In the genomic region with DNA sequence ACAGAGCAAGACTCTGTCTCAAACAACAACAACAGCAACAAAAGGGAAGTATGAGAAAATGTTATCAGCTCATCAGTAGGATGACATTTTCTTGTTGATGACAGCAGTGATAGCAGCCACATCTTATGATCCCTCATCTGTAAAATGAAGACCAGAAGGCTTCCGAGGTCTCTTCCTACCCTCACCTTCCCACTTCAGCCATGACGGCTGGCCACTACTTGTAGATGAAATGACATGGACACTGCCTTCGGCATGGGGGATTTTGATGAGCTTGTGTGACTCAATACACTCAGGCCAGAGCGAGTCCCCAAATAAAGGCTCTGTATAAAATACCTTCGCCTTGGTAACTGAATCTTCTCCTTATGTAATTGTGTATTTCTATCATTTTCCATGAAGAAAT, we compare ENCODE assay signal across 16 cellular contexts. TPM values are rescaled to one million over a fixed set of nuclear protein-coding genes. Genes with fewer than 3 reads are reported as not detected.
A peak's percentile ranks its signal among the peaks of the same experiment; 100 is the strongest.
DNase-seq lines count a peak whose midpoint lies in the region; TF ChIP-seq lines count a peak whose summit lies in the region.
"Had no signal": no experiment of that assay in that cellular context is flagged by ENCODE, and none has a peak within 500 bp of the region (broad histone marks: within the 10 kb centered on the region; RNA-seq: fewer than 3 reads in every experiment).

No MANE protein-coding gene starts in this region.

- no peaks in the 10 kb centered on the region for H3K79me2 ChIP-seq in parathyroid adenoma

- H3K27ac ChIP-seq in parathyroid adenoma, result peak overlapping the region; percentile 95
- peak overlapping the region; percentile 15 for H3K27ac ChIP-seq in subcutaneous abdominal adipose tissue (ENCODE audit: low read depth, low read length)
- H3K27ac ChIP-seq: GM23248 had no signal

- H3K27me3 ChIP-seq in parathyroid adenoma (ENCODE audit: control insufficient read depth, insufficient read depth, low read length) (no peaks in the 10 kb centered on the region), subcutaneous abdominal adipose tissue (ENCODE audit: control insufficient read depth in 5 of 5, insufficient read depth in 4 of 5, low read length in 5 of 5) (no peaks in the 10 kb centered on the region), Caco-2 (replicated peaks; ENCODE audit: control insufficient read depth, insufficient read depth, low read length) (no peaks in the 10 kb centered on the region)
- H3K27me3 ChIP-seq: BE2C had no signal

- H3K4me1 Mint-ChIP-seq in activated naive CD4-positive, alpha-beta T cell treated with anti-CD3 and anti-CD28 coated beads, Interleukin-2, amount 50 U/mL, for 24 hours, result no peaks in the 10 kb centered on the region
- no peaks in the 10 kb centered on the region for H3K4me1 Mint-ChIP-seq in activated naive CD4-positive, alpha-beta T cell treated with anti-CD3 and anti-CD28 coated beads for 36 hours (ENCODE audit: low read depth)
- H3K4me1 Mint-ChIP-seq in Caco-2 (ENCODE audit: low read depth, unreplicated experiment), result no peaks in the 10 kb centered on the region
- H3K4me1 Mint-ChIP-seq: CD4-positive, CD25-positive, alpha-beta regulatory T cell; CD8-positive, alpha-beta memory T cell had no signal

- intact Hi-C loops in activated naive CD4-positive, alpha-beta T cell treated with anti-CD3 and anti-CD28 coated beads for 36 hours (cut with micrococcal nuclease), result no loop called here
- intact Hi-C loops in Caco-2 (cut with micrococcal nuclease; ENCODE audit: unreplicated experiment), result no loop called here

- no peaks in the 10 kb centered on the region for H3K9me3 ChIP-seq in parathyroid adenoma (ENCODE audit: control insufficient read depth, low read length)
- H3K9me3 ChIP-seq in subcutaneous abdominal adipose tissue (ENCODE audit: control insufficient read depth in 5 of 5, low read length in 5 of 5), result no peaks in the 10 kb centered on the region
- no peaks in the 10 kb centered on the region for H3K9me3 ChIP-seq in Caco-2
- H3K9me3 ChIP-seq: BE2C, HAP-1 had no signal

- peak overlapping the region; percentile 58 for H2AFZ ChIP-seq in parathyroid adenoma
- H2AFZ ChIP-seq: GM23248 had no signal

- peak overlapping the region; percentile 2 for H3K4me2 ChIP-seq in parathyroid adenoma (ENCODE audit: low read length)

- H3K27ac Mint-ChIP-seq in activated naive CD4-positive, alpha-beta T cell treated with anti-CD3 and anti-CD28 coated beads, Interleukin-2, amount 50 U/mL, for 24 hours, result peak overlapping the region; percentile 69
- H3K27ac Mint-ChIP-seq in activated naive CD4-positive, alpha-beta T cell treated with anti-CD3 and anti-CD28 coated beads for 36 hours, result no peak overlapping the region
- no peak overlapping the region for H3K27ac Mint-ChIP-seq in Caco-2 (ENCODE audit: unreplicated experiment)
- H3K27ac Mint-ChIP-seq: CD4-positive, CD25-positive, alpha-beta regulatory T cell; CD8-positive, alpha-beta memory T cell had no signal

- no TSS peak for BruUV-seq in Caco-2 (replicated peaks; lab: Mats Ljungman, UMichigan)

- H3K36me3 ChIP-seq in parathyroid adenoma (ENCODE audit: control insufficient read depth, insufficient read depth, low read length) (no peaks in the 10 kb centered on the region), subcutaneous abdominal adipose tissue (ENCODE audit: control insufficient read depth in 5 of 5, insufficient read depth in 5 of 5, low read length in 5 of 5) (peaks cover 3 to 21% (median 7%) of the 10 kb centered on the region in 5 donors), Caco-2 (ENCODE audit: control insufficient read depth, insufficient read depth, low read length) (no peaks in the 10 kb centered on the region; the same call in 1 of the 2 replicates)
- H3K36me3 ChIP-seq: BE2C had no signal

- no peaks in the 10 kb centered on the region for H3K27me3 Mint-ChIP-seq in activated naive CD4-positive, alpha-beta T cell treated with anti-CD3 and anti-CD28 coated beads, Interleukin-2, amount 50 U/mL, for 24 hours
- no peaks in the 10 kb centered on the region for H3K27me3 Mint-ChIP-seq in activated naive CD4-positive, alpha-beta T cell treated with anti-CD3 and anti-CD28 coated beads for 36 hours (ENCODE audit: low read depth)
- H3K27me3 Mint-ChIP-seq in Caco-2 (ENCODE audit: insufficient read depth, unreplicated experiment), result no peaks in the 10 kb centered on the region

- no peak overlapping the region for H3K4me3 ChIP-seq in parathyroid adenoma (ENCODE audit: low read depth, low read length)
- no peak overlapping the region for H3K4me3 ChIP-seq in subcutaneous abdominal adipose tissue (ENCODE audit: low read depth in 1 of 5, low read length in 5 of 5)
- H3K4me3 ChIP-seq in Caco-2 (ENCODE audit: low read depth, low read length), result no peak overlapping the region
- H3K4me3 ChIP-seq: GM23248, HAP-1 had no signal

- H3K9me3 Mint-ChIP-seq in activated naive CD4-positive, alpha-beta T cell treated with anti-CD3 and anti-CD28 coated beads, Interleukin-2, amount 50 U/mL, for 24 hours, result no peaks in the 10 kb centered on the region
- H3K9me3 Mint-ChIP-seq in activated naive CD4-positive, alpha-beta T cell treated with anti-CD3 and anti-CD28 coated beads for 36 hours, result no peaks in the 10 kb centered on the region
- H3K9me3 Mint-ChIP-seq in Caco-2 (ENCODE audit: unreplicated experiment), result no peaks in the 10 kb centered on the region
- H3K9me3 Mint-ChIP-seq: CD4-positive, CD25-positive, alpha-beta regulatory T cell; CD8-positive, alpha-beta memory T cell had no signal

- DNase-seq in activated naive CD4-positive, alpha-beta T cell treated with anti-CD3 and anti-CD28 coated beads for 36 hours, result no peak
- DNase-seq in activated T-cell treated with anti-CD3 and anti-CD28 coated beads, Interleukin-2, amount 50 U/mL, for 48 hours, result no peak
- DNase-seq in Caco-2, result no peak
- DNase-seq in iPS-NIHi11 (ENCODE audit: low spot score), result no peak
- DNase-seq: 8988T; BE2C; C1 segment of cervical spinal cord; CD4-positive, CD25-positive, alpha-beta regulatory T cell; CD8-positive, alpha-beta memory T cell; COR-L47; GM23248 had no signal

- no peak overlapping the region for H3K9ac ChIP-seq in parathyroid adenoma
- no peak overlapping the region for H3K9ac ChIP-seq in subcutaneous abdominal adipose tissue (ENCODE audit: low read length in 5 of 5)
- H3K9ac ChIP-seq: GM23248 had no signal

- CTCF ChIA-PET in activated naive CD4-positive, alpha-beta T cell treated with anti-CD3 and anti-CD28 coated beads for 36 hours (lab: Charles Lee), result interaction anchor here (1.9 kb wide), 1 partner anchor 9 kb away, joined by 8 read pairs; no protein-coding TSS in a partner anchor
- CTCF ChIA-PET in Caco-2 (lab: Charles Lee), result interaction anchor here (1.4 kb wide), 1 partner anchor 9 kb away, joined by 6 read pairs; no protein-coding TSS in a partner anchor

- H3K4me1 ChIP-seq in parathyroid adenoma, result peaks cover 18% of the 10 kb centered on the region
- H3K4me1 ChIP-seq in subcutaneous abdominal adipose tissue (ENCODE audit: control insufficient read depth in 5 of 5, insufficient read depth in 5 of 5, low read length in 5 of 5), result peaks cover 6 to 57% (median 33%) of the 10 kb centered on the region in 5 donors
- no peaks in the 10 kb centered on the region for H3K4me1 ChIP-seq in Caco-2
- H3K4me1 ChIP-seq: BE2C had no signal

- H3K4me3 Mint-ChIP-seq in activated naive CD4-positive, alpha-beta T cell treated with anti-CD3 and anti-CD28 coated beads, Interleukin-2, amount 50 U/mL, for 24 hours, result no peak overlapping the region
- no peak overlapping the region for H3K4me3 Mint-ChIP-seq in activated naive CD4-positive, alpha-beta T cell treated with anti-CD3 and anti-CD28 coated beads for 36 hours
- H3K4me3 Mint-ChIP-seq in Caco-2 (ENCODE audit: unreplicated experiment), result no peak overlapping the region
- H3K4me3 Mint-ChIP-seq: CD4-positive, CD25-positive, alpha-beta regulatory T cell; CD8-positive, alpha-beta memory T cell had no signal

- H3K36me3 Mint-ChIP-seq in activated naive CD4-positive, alpha-beta T cell treated with anti-CD3 and anti-CD28 coated beads, Interleukin-2, amount 50 U/mL, for 24 hours, result no peaks in the 10 kb centered on the region
- H3K36me3 Mint-ChIP-seq in activated naive CD4-positive, alpha-beta T cell treated with anti-CD3 and anti-CD28 coated beads for 36 hours (ENCODE audit: low read depth), result no peaks in the 10 kb centered on the region
- H3K36me3 Mint-ChIP-seq in Caco-2 (ENCODE audit: insufficient read depth, unreplicated experiment), result peaks cover 25% of the 10 kb centered on the region
- H3K36me3 Mint-ChIP-seq: CD4-positive, CD25-positive, alpha-beta regulatory T cell; CD8-positive, alpha-beta memory T cell had no signal

- POLR2A ChIA-PET in Caco-2 (lab: Charles Lee), result interaction anchor here (0.5 kb wide), 1 partner anchor 12 kb away, joined by 3 read pairs; no protein-coding TSS in a partner anchor

- TF ChIP-seq CTCF in parathyroid adenoma (IDR thresholded peaks at IDR 0.05), result no peak
- TF ChIP-seq CTCF in Caco-2 (IDR thresholded peaks at IDR 0.05; ENCODE audit: insufficient read depth in 1 of 2, low read depth in 1 of 2, low read length in 1 of 2, severe bottlenecking in 1 of 2, unreplicated experiment in 1 of 2), result no peak

RNA-seq across cellular contexts. Expression of gene ECHDC3, which starts 6.7 kb away (rescaled TPM):
- 1 to 10 TPM; 1.3 to 1.5 TPM for total RNA-seq in activated naive CD4-positive, alpha-beta T cell treated with anti-CD3 and anti-CD28 coated beads for 36 hours
- total RNA-seq in Caco-2 (2022), result 27.9 and 30.1 TPM in 2 replicates
- total RNA-seq: HepG2 had no signal

Comparison
In these comparisons a context has a peak if more than half of its experiments do, and no peak if none do; other contexts are left out.
1. RNA of gene ECHDC3, which starts 6.7 kb away (total RNA-seq): 27.9 to 30.1 TPM in Caco-2; 1.3 to 1.5 TPM in activated naive CD4-positive, alpha-beta T cell treated with anti-CD3 and anti-CD28 coated beads for 36 hours; every median in the first group is over 10 times any median in the second.